Comparison of ENCODE assay signal across 22 cellular contexts in the genomic region with DNA sequence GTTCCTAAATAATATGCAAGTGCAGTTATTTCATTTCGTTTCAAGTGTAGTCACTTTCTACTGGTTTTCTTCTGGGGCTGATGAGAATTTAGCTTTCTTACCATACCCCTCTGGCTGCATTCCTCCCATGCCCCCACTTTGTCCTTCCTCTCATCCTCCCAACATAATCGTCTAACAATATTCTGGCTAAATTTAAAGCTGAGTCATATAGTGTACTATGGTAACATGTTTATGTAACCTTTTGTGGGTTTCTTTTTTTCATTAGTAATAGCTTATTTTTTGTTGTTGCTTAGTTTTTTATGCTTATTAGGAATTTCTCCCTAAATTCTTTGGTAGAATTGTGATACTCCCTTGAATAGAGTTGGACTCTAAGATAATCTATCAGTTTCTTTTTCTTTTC.
"Had no signal": no experiment of that assay in that cellular context is flagged by ENCODE, and none has a peak within 500 bp of the region (broad histone marks: within the 10 kb centered on the region; RNA-seq: fewer than 3 reads in every experiment).

No MANE protein-coding gene starts in this region.

- H3K9me3 Mint-ChIP-seq: activated CD4-positive, alpha-beta memory T cell treated with anti-CD3 and anti-CD28 coated beads, Interleukin-2, amount 10 ng/mL, durations not matched to agents 7 days and 5 days; activated naive CD4-positive, alpha-beta T cell treated with anti-CD3 and anti-CD28 coated beads, Interleukin-2, amount 50 U/mL, for 72 hours; stimulated activated naive CD8-positive, alpha-beta T cell treated with anti-CD3 and anti-CD28 coated beads, Interleukin-15, amount 100 ng/mL, for 72 hours had no signal

- H3K4me3 Mint-ChIP-seq: activated CD4-positive, alpha-beta memory T cell treated with anti-CD3 and anti-CD28 coated beads, Interleukin-2, amount 10 ng/mL, durations not matched to agents 7 days and 5 days; activated T-cell treated with anti-CD3 and anti-CD28 coated beads, Interleukin-2, amount 50 U/mL, for 4 hours; mesothelial cell of epicardium; neural crest cell; stimulated activated naive CD8-positive, alpha-beta T cell treated with anti-CD3 and anti-CD28 coated beads, Interleukin-15, amount 100 ng/mL, for 72 hours; WTC11 had no signal

- H3K36me3 Mint-ChIP-seq: activated naive CD4-positive, alpha-beta T cell treated with anti-CD3 and anti-CD28 coated beads, Interleukin-2, amount 50 U/mL, for 72 hours; mesothelial cell of epicardium had no signal

- H3K4me1 ChIP-seq: body of pancreas had no signal

- H3K4me3 ChIP-seq: body of pancreas, gastroesophageal sphincter, heart right ventricle, lung, ovary, right lobe of liver, spleen, upper lobe of left lung had no signal

- H3K27ac ChIP-seq: body of pancreas, gastroesophageal sphincter, ovary, right lobe of liver, spleen, upper lobe of left lung had no signal

- H3K36me3 ChIP-seq: gastroesophageal sphincter, heart right ventricle, ovary, right lobe of liver, spleen, upper lobe of left lung had no signal

- DNase-seq: activated CD4-positive, alpha-beta memory T cell treated with anti-CD3 and anti-CD28 coated beads, Interleukin-2, amount 10 ng/mL, durations not matched to agents 7 days and 5 days; activated CD4-positive, alpha-beta T cell treated with anti-CD3 and anti-CD28 coated beads for 4 hours; activated effector memory CD4-positive, alpha-beta T cell treated with Interleukin-2 at 50 U/mL for 16 hours; activated T-cell treated with anti-CD3 and anti-CD28 coated beads, Interleukin-2, amount 50 U/mL, for 4 hours; body of pancreas; central memory CD4-positive, alpha-beta T cell; cortex of kidney; effector CD4-positive, alpha-beta T cell; heart right ventricle; left cardiac atrium; ovary; right lobe of liver; spleen; stimulated activated naive CD8-positive, alpha-beta T cell treated with anti-CD3 and anti-CD28 coated beads, Interleukin-15, amount 100 ng/mL, for 72 hours; T-helper 2 cell; upper lobe of left lung had no signal

- H3K4me1 Mint-ChIP-seq: stimulated activated naive CD8-positive, alpha-beta T cell treated with anti-CD3 and anti-CD28 coated beads, Interleukin-15, amount 100 ng/mL, for 72 hours had no signal

- H3K9me3 ChIP-seq: body of pancreas, gastroesophageal sphincter, ovary, right lobe of liver, spleen, upper lobe of left lung had no signal

- H3K27ac Mint-ChIP-seq: activated CD4-positive, alpha-beta memory T cell treated with anti-CD3 and anti-CD28 coated beads, Interleukin-2, amount 10 ng/mL, durations not matched to agents 7 days and 5 days; activated naive CD4-positive, alpha-beta T cell treated with anti-CD3 and anti-CD28 coated beads, Interleukin-2, amount 50 U/mL, for 72 hours; mesothelial cell of epicardium; stimulated activated naive CD8-positive, alpha-beta T cell treated with anti-CD3 and anti-CD28 coated beads, Interleukin-15, amount 100 ng/mL, for 72 hours; WTC11 had no signal

- H3K27me3 ChIP-seq: body of pancreas, gastroesophageal sphincter, heart right ventricle, ovary, right lobe of liver, spleen, upper lobe of left lung had no signal
